In the genomic region with DNA sequence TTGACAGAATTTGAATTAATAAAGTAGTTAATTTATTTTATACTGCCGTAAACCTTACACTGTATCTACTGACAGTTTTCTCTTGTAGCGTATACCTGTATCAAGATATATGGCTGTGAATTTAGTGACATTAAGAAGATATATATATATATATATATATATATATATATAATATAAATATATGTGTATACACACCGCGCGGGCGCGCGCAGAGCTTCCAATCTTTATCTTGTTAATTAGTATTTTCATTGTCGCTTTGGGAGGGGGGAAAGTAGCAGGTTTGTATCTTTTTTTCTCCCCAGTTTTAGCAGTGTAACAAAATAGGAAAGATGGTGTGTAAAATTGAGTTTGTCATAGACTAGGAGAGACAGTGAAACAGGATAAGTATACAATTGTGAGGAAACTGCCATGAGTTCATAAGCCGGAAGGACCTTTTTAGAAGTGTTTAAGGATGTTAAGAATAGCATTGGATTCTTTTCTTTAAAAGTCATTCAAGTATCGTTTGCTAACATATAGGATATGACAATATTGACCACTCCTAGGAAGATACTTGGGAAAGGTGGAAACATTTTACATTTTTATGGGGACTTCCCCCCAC, we compare ENCODE assay signal across 14 cellular contexts. TPM values are rescaled to one million over a fixed set of nuclear protein-coding genes. Genes with fewer than 3 reads are reported as not detected.
DNase-seq lines count a peak whose midpoint lies in the region; ATAC-seq and TF ChIP-seq lines count a peak whose summit lies in the region.
"Had no signal": no experiment of that assay in that cellular context is flagged by ENCODE, and none has a peak within 500 bp of the region (broad histone marks: within the 10 kb centered on the region; RNA-seq: fewer than 3 reads in every experiment).

No MANE protein-coding gene starts in this region.

- no peaks in the 10 kb centered on the region for H4K20me1 ChIP-seq in PC-3 (ENCODE audit: low read length)

- H3F3A ChIP-seq in PC-3 (ENCODE audit: low read length, unreplicated experiment) = peaks cover 4% of the 10 kb centered on the region

- peaks cover 4% of the 10 kb centered on the region for H3K9me3 Mint-ChIP-seq in activated naive CD4-positive, alpha-beta T cell treated with anti-CD3 and anti-CD28 coated beads, Interleukin-2, amount 10 ng/mL, durations not matched to agents 7 days and 5 days

- H3K27ac Mint-ChIP-seq in activated naive CD4-positive, alpha-beta T cell treated with anti-CD3 and anti-CD28 coated beads, Interleukin-2, amount 10 ng/mL, durations not matched to agents 7 days and 5 days = no peak overlapping the region

- H3K27me3 Mint-ChIP-seq in activated naive CD4-positive, alpha-beta T cell treated with anti-CD3 and anti-CD28 coated beads, Interleukin-2, amount 10 ng/mL, durations not matched to agents 7 days and 5 days = peaks cover 27% of the 10 kb centered on the region

- ATAC-seq in PC-3 = no peak
- no peak for ATAC-seq in foreskin keratinocyte
- ATAC-seq in psoas muscle = no peak
- ATAC-seq in left lobe of liver = no peak
- ATAC-seq in left colon = no peak
- ATAC-seq: sciatic nerve had no signal

- H3K4me1 Mint-ChIP-seq in activated naive CD4-positive, alpha-beta T cell treated with anti-CD3 and anti-CD28 coated beads, Interleukin-2, amount 10 ng/mL, durations not matched to agents 7 days and 5 days = peaks cover 38% of the 10 kb centered on the region

- WGBS in psoas muscle, 3 donors = 73 to 78% (median 74%) methylated on average over 11 of the region's 11 CpGs

- H3K4me1 ChIP-seq in PC-3 (ENCODE audit: insufficient read depth, low read length) (peaks cover 16% of the 10 kb centered on the region; the same call in 1 of the 2 replicates), foreskin keratinocyte (peaks cover 28% of the 10 kb centered on the region), psoas muscle (peaks cover 52% of the 10 kb centered on the region)

- H3K4me2 ChIP-seq in PC-3 (ENCODE audit: low read length) = peak overlapping the region; percentile 96

- CTCF ChIA-PET in activated naive CD4-positive, alpha-beta T cell treated with anti-CD3 and anti-CD28 coated beads, Interleukin-2, amount 10 ng/mL, durations not matched to agents 7 days and 5 days (lab: Charles Lee) = no interaction called here
- CTCF ChIA-PET in PC-3 (lab: Charles Lee) = no interaction called here

- POLR2A ChIA-PET in PC-3 (lab: Charles Lee; ENCODE audit: unreplicated experiment) = no interaction called here

- BruUV-seq in PC-3 (replicated peaks; lab: Mats Ljungman, UMichigan) = no TSS peak

- H3K4me3 Mint-ChIP-seq in activated naive CD4-positive, alpha-beta T cell treated with anti-CD3 and anti-CD28 coated beads, Interleukin-2, amount 10 ng/mL, durations not matched to agents 7 days and 5 days = peak overlapping the region; percentile 13

- peaks cover 37% of the 10 kb centered on the region for H3K79me2 ChIP-seq in PC-3 (ENCODE audit: low read length)

- DNase-seq in activated naive CD4-positive, alpha-beta T cell treated with anti-CD3 and anti-CD28 coated beads, Interleukin-2, amount 10 ng/mL, durations not matched to agents 7 days and 5 days = no peak
- no peak for DNase-seq in activated naive CD4-positive, alpha-beta T cell (lab: John Stamatoyannopoulos, UW)
- DNase-seq in PC-3 (peak; percentile 9), foreskin keratinocyte (no peak), psoas muscle (no peak), A172 (ENCODE audit: low spot score) (no peak), left lobe of liver (ENCODE audit: low spot score) (no peak), left colon (no peak)
- DNase-seq: activated CD4-positive, CD25-positive, alpha-beta regulatory T cell treated with anti-CD3 and anti-CD28 coated beads, Interleukin-2, amount 50 U/mL, for 72 hours; activated effector memory CD4-positive, alpha-beta T cell treated with Interleukin-2 at 50 U/mL for 16 hours; MV-4-11; NCI-H526; thyroid gland had no signal

- H2AFZ ChIP-seq in PC-3 (ENCODE audit: low read length) = 0 out of 2 replicates have a peak overlapping the region, but pooled peaks have one; percentile 38

- peaks cover 18% of the 10 kb centered on the region for H3K36me3 Mint-ChIP-seq in activated naive CD4-positive, alpha-beta T cell treated with anti-CD3 and anti-CD28 coated beads, Interleukin-2, amount 10 ng/mL, durations not matched to agents 7 days and 5 days

- H3K36me3 ChIP-seq in PC-3 (ENCODE audit: low read depth, low read length) (no peaks in the 10 kb centered on the region), psoas muscle (ENCODE audit: insufficient read depth in 1 of 2, low read depth in 1 of 2) (no peaks in the 10 kb centered on the region)
- H3K36me3 ChIP-seq: thyroid gland had no signal

- H3K9me2 ChIP-seq in PC-3 (replicated peaks; ENCODE audit: low read length) = no peaks in the 10 kb centered on the region

- intact Hi-C loops in PC-3 (cut with micrococcal nuclease) = no loop called here
- intact Hi-C loops in psoas muscle (cut with DNase I) = loop anchor here in 1 of 2 donors (10.0 kb wide), 1 partner anchor 72 kb away; no protein-coding TSS in a partner anchor
- intact Hi-C loops in left colon (cut with DNase I, micrococcal nuclease) = no loop called here

- peak overlapping the region; percentile 95 for H3K4me3 ChIP-seq in PC-3 (ENCODE audit: low read length)
- peak overlapping the region; percentile 85 for H3K4me3 ChIP-seq in psoas muscle

- no peak overlapping the region for H3K27ac ChIP-seq in PC-3 (ENCODE audit: low read length)
- H3K27ac ChIP-seq in foreskin keratinocyte = peak overlapping the region; percentile 94
- H3K27ac ChIP-seq in psoas muscle = peak overlapping the region; percentile 97

- H3K9ac ChIP-seq in PC-3 (ENCODE audit: low read length) = no peak overlapping the region

- no peaks in the 10 kb centered on the region for H3K9me3 ChIP-seq in PC-3 (ENCODE audit: low read length)
- no peaks in the 10 kb centered on the region for H3K9me3 ChIP-seq in psoas muscle
- H3K9me3 ChIP-seq: thyroid gland had no signal

- TF ChIP-seq CTCF in PC-3 (conservative IDR thresholded peaks at IDR 0.05; ENCODE audit: low read depth, low read length) (no peak), foreskin keratinocyte (conservative IDR thresholded peaks at IDR 0.05) (no peak), psoas muscle (IDR thresholded peaks at IDR 0.05) (no peak)

- H3K27me3 ChIP-seq in PC-3 (ENCODE audit: low read length) (no peaks in the 10 kb centered on the region), foreskin keratinocyte (no peaks in the 10 kb centered on the region), psoas muscle (ENCODE audit: insufficient read depth in 3 of 3, low read length in 2 of 3) (no peaks in the 10 kb centered on the region)
- H3K27me3 ChIP-seq: thyroid gland had no signal

RNA-seq across cellular contexts. Expression of gene PLEKHA1, which starts 2.0 kb away (rescaled TPM):
- total RNA-seq in PC-3 (2014; rRNA removed) = 5.2 and 7.7 TPM in 2 replicates
- 48.6 and 54.8 TPM in 2 replicates for total RNA-seq in foreskin keratinocyte
- polyA plus RNA-seq in foreskin keratinocyte = 13.9 and 14.5 TPM in 2 replicates
- 10 to 100 TPM; 41.2 to 64.9 (median 57.4) TPM for total RNA-seq in psoas muscle
- 10 to 100 TPM; 29.5 to 75.3 (median 36.2) TPM for polyA plus RNA-seq in psoas muscle
- 5.6 and 6.9 TPM in 2 replicates for total RNA-seq in A172 (2014; rRNA removed; shearing (Covaris generic))
- total RNA-seq in left lobe of liver = 21.1 TPM
- total RNA-seq in left colon = 10 to 100 TPM; 41.5 to 49.2 TPM
